8 cellular contexts compared by ENCODE assay signal in genomic region chr12:31325877-31326631, GRCh38. TPM values are rescaled to one million over a fixed set of nuclear protein-coding genes. Genes with fewer than 3 reads are reported as not detected.
A peak's percentile ranks its signal among the peaks of the same experiment; 100 is the strongest.
DNase-seq lines count a peak whose midpoint lies in the region; ATAC-seq lines count a peak whose summit lies in the region.

Gene SINHCAF, minus strand, starts transcription at chr12:31326150. Its CDS starts 27,946 bp downstream, at chr12:31298204.

- POLR2A ChIA-PET in CD8-positive, alpha-beta memory T cell (lab: Charles Lee) = interaction anchor here (0.6 kb wide), 1 partner anchor 633 kb away, joined by 4 read pairs; the partner anchor contains the start of gene RESF1

- H3K27ac Mint-ChIP-seq in CD8-positive, alpha-beta memory T cell = peak within 1 kb of the TSS; percentile 89 to 99 (median 97)

- H3K9me3 Mint-ChIP-seq in CD8-positive, alpha-beta memory T cell = no peaks in the 10 kb centered on the region

- H3K27me3 ChIP-seq in CD8-positive, alpha-beta memory T cell (ENCODE audit: insufficient read depth, low read length, poor library complexity, severe bottlenecking) = no peaks in the 10 kb centered on the region
- H3K27me3 ChIP-seq in effector memory CD4-positive, alpha-beta T cell (replicated peaks; ENCODE audit: control insufficient read depth, insufficient read depth, low read length, poor library complexity, severe bottlenecking) = no peaks in the 10 kb centered on the region

- peak; percentile 18 for ATAC-seq in GM19468 (IDR thresholded peaks at IDR 0.05; ENCODE audit: extremely low read depth, unreplicated experiment)

- H3K36me3 ChIP-seq in CD8-positive, alpha-beta memory T cell (ENCODE audit: insufficient read depth, low read length) = no peaks in the 10 kb centered on the region
- H3K36me3 ChIP-seq in effector memory CD4-positive, alpha-beta T cell (ENCODE audit: control insufficient read depth, insufficient read depth, low read length) = no peaks in the 10 kb centered on the region

- peaks cover 30 to 45% (median 43%) of the 10 kb centered on the region in 3 donors for H3K4me1 Mint-ChIP-seq in CD8-positive, alpha-beta memory T cell

- H3K36me3 Mint-ChIP-seq in CD8-positive, alpha-beta memory T cell = peaks cover 0 to 23% (median 0%) of the 10 kb centered on the region in 3 donors

- H3K4me1 ChIP-seq in CD8-positive, alpha-beta memory T cell (ENCODE audit: insufficient read depth, low read length) = peaks cover 20% of the 10 kb centered on the region
- H3K4me1 ChIP-seq in effector memory CD4-positive, alpha-beta T cell (ENCODE audit: control insufficient read depth, insufficient read depth, low read length, poor library complexity, severe bottlenecking) = peaks cover 8% of the 10 kb centered on the region

- DNase-seq in CD8-positive, alpha-beta memory T cell = peak; percentile 98 to 99 (median 99)
- DNase-seq in HS-5 (ENCODE audit: low read depth) (peak; percentile 91), lung microvascular endothelial cell (ENCODE audit: low read depth in 2 of 2) (peak; percentile 99 to 100)
- peak; percentile 96 for DNase-seq in NK-92 treated with Interleukin-12 subunit alpha and Interleukin-12 subunit beta, amount 100 ng/mL, for 24 hours (lab: John Stamatoyannopoulos, UW)
- peak; percentile 99 for DNase-seq in activated CD8-positive, alpha-beta memory T cell treated with anti-CD3 and anti-CD28 coated beads for 24 hours
- DNase-seq in effector memory CD4-positive, alpha-beta T cell = peak; percentile 96 to 98 (median 96)
- DNase-seq in stimulated activated CD4-positive, alpha-beta T cell treated with anti-CD3 and anti-CD28 coated beads, TNF-alpha, amount 100 ng/mL, for 48 hours (ENCODE audit: low read depth in 3 of 3) = peak; percentile 98 to 99 (median 98)

- peak within 1 kb of the TSS; percentile 91 for H3K27ac ChIP-seq in CD8-positive, alpha-beta memory T cell (ENCODE audit: low read depth, low read length)
- H3K27ac ChIP-seq in effector memory CD4-positive, alpha-beta T cell (ENCODE audit: insufficient read depth, low read length, poor library complexity, severe bottlenecking) = peak within 1 kb of the TSS; percentile 94

- CTCF ChIA-PET in CD8-positive, alpha-beta memory T cell (lab: Charles Lee) = no interaction called here

- peak within 1 kb of the TSS; percentile 81 for H3K4me3 ChIP-seq in CD8-positive, alpha-beta memory T cell (ENCODE audit: low read length)
- peak within 1 kb of the TSS; percentile 89 for H3K4me3 ChIP-seq in effector memory CD4-positive, alpha-beta T cell (ENCODE audit: insufficient read depth, low read depth, low read length, poor library complexity, severe bottlenecking)

- peak within 1 kb of the TSS; percentile 89 to 100 (median 98) for H3K4me3 Mint-ChIP-seq in CD8-positive, alpha-beta memory T cell

- peaks cover 0 to 6% of the 10 kb centered on the region in 2 donors for H3K27me3 Mint-ChIP-seq in CD8-positive, alpha-beta memory T cell

- no peaks in the 10 kb centered on the region for H3K9me3 ChIP-seq in CD8-positive, alpha-beta memory T cell (ENCODE audit: low read length)
- no peaks in the 10 kb centered on the region for H3K9me3 ChIP-seq in effector memory CD4-positive, alpha-beta T cell (ENCODE audit: control insufficient read depth, low read length)

RNA-seq across cellular contexts. Expression of gene SINHCAF, which starts in this region (rescaled TPM):
- 100 to 1,000 TPM; 143 to 149 TPM for total RNA-seq in CD8-positive, alpha-beta memory T cell
- polyA plus RNA-seq in CD8-positive, alpha-beta memory T cell = 55.9 TPM
- total RNA-seq in lung microvascular endothelial cell = 37.5 and 47.6 TPM in 2 replicates

Comparison
In these comparisons a context has a peak if more than half of its experiments do, and no peak if none do; other contexts are left out.
1. Peak in every context shown above with its lines: DNase-seq, ATAC-seq, H3K4me3 ChIP-seq and H3K27ac ChIP-seq.